9 cellular contexts compared by ENCODE assay signal in the genomic region with DNA sequence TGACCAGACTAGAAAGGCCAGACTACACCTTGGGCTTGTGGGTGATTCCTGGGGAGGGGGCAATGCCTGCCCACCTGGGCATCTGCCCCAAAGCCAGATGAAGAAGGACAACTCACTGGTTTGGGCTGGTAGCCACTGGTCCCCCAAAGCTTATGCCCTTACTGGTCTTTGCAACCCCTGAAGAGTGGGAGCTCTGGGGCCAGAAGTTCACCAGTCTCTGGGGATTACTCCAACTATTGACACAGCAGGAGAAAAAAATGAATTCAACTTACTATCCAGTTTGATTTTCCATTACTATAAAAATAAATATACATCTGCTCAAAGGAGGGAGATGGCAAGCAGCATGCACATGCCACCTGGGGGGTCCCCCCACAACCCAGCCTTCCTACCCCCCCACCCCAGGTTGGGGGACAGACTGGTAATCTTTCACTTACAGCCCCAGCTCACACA. TPM values are rescaled to one million over a fixed set of nuclear protein-coding genes. Genes with fewer than 3 reads are reported as not detected.
A peak's percentile ranks its signal among the peaks of the same experiment; 100 is the strongest.
DNase-seq lines count a peak whose midpoint lies in the region; ATAC-seq, FAIRE-seq and TF ChIP-seq lines count a peak whose summit lies in the region.
"Had no signal": no experiment of that assay in that cellular context is flagged by ENCODE, and none has a peak within 500 bp of the region (broad histone marks: within the 10 kb centered on the region; RNA-seq: fewer than 3 reads in every experiment).

No MANE protein-coding gene starts in this region.

- peaks cover 34% of the 10 kb centered on the region for H3K4me1 ChIP-seq in PC-3 (ENCODE audit: insufficient read depth, low read length)
- H3K4me1 ChIP-seq in endothelial cell of umbilical vein (ENCODE audit: control insufficient read depth, extremely low read depth, insufficient read depth, low read length): peaks cover 23% of the 10 kb centered on the region
- peaks cover 70% of the 10 kb centered on the region for H3K4me1 ChIP-seq in neuron (ENCODE audit: insufficient read depth, low read length)

- ATAC-seq in PC-3 (no peak), HG02885 (IDR thresholded peaks at IDR 0.05; ENCODE audit: poor library complexity, unreplicated experiment) (no peak)

- CTCF ChIA-PET in PC-3 (lab: Charles Lee) (interaction anchor here (0.7 to 1.9 kb wide), 3 partner anchors 45 to 76 kb away, joined by 3 to 11 read pairs (median 3); no protein-coding TSS in a partner anchor), endothelial cell of umbilical vein (lab: Charles Lee) (interaction anchor here (0.9 to 12.3 kb wide), 10 partner anchors 11 to 206 kb away, joined by 3 to 455 read pairs (median 9); no protein-coding TSS in a partner anchor)

- H3K9me3 ChIP-seq in PC-3 (ENCODE audit: low read length) (no peaks in the 10 kb centered on the region), endothelial cell of umbilical vein (replicated peaks; ENCODE audit: control insufficient read depth, insufficient read depth, low read length) (no peaks in the 10 kb centered on the region), neuron (ENCODE audit: low read length) (no peaks in the 10 kb centered on the region)

- TF ChIP-seq POLR2A in endothelial cell of umbilical vein (IDR thresholded peaks at IDR 0.05; ENCODE audit: low read depth, low read length): no peak

- POLR2A ChIA-PET in PC-3 (lab: Charles Lee; ENCODE audit: unreplicated experiment): interaction anchor here (0.5 kb wide), 1 partner anchor 26 kb away, joined by 3 read pairs; no protein-coding TSS in a partner anchor
- POLR2A ChIA-PET in endothelial cell of umbilical vein (lab: Charles Lee): interaction anchor here (0.8 to 2.2 kb wide), 2 partner anchors 44 to 111 kb away, joined by 6 to 15 read pairs; a partner anchor contains a TSS

- intact Hi-C loops in PC-3 (cut with micrococcal nuclease): loop anchor here (10.0 kb wide), 1 partner anchor 297 kb away; no protein-coding TSS in a partner anchor
- intact Hi-C loops in endothelial cell of umbilical vein (cut with micrococcal nuclease): no loop called here

- H3K4me2 ChIP-seq in PC-3 (ENCODE audit: low read length) (peak overlapping the region; percentile 95), endothelial cell of umbilical vein (ENCODE audit: insufficient read depth, low read length) (peak overlapping the region; percentile 66)

- no peaks in the 10 kb centered on the region for H3K36me3 ChIP-seq in PC-3 (ENCODE audit: low read depth, low read length)
- peaks cover 0 to 2% of the 10 kb centered on the region in 2 experiments for H3K36me3 ChIP-seq in endothelial cell of umbilical vein (ENCODE audit: control insufficient read depth in 2 of 2, extremely low read depth in 1 of 2, insufficient read depth in 2 of 2, low read length in 2 of 2)
- no peaks in the 10 kb centered on the region for H3K36me3 ChIP-seq in neuron (ENCODE audit: insufficient read depth, low read length)

- no peak for FAIRE-seq in endothelial cell of umbilical vein (lab: Jason Lieb, UNC)

- H3K9ac ChIP-seq in PC-3 (ENCODE audit: low read length) (peak overlapping the region; percentile 93), endothelial cell of umbilical vein (replicated peaks; ENCODE audit: extremely low read depth, insufficient read depth, low read length) (no peak overlapping the region)

- no peaks in the 10 kb centered on the region for H3K9me1 ChIP-seq in endothelial cell of umbilical vein (replicated peaks; ENCODE audit: control insufficient read depth, extremely low read depth, insufficient read depth, low read length)

- H3K9me2 ChIP-seq in PC-3 (replicated peaks; ENCODE audit: low read length): no peaks in the 10 kb centered on the region

- BruUV-seq in PC-3 (replicated peaks; lab: Mats Ljungman, UMichigan) (no TSS peak), endothelial cell of umbilical vein (replicated peaks; lab: Mats Ljungman, UMichigan) (TSS peak; percentile 19)

- H3K27ac ChIP-seq in C4-2B: peak overlapping the region; percentile 80
- H3K27ac ChIP-seq in PC-3 (ENCODE audit: low read length): peak overlapping the region; percentile 27
- H3K27ac ChIP-seq in endothelial cell of umbilical vein (ENCODE audit: insufficient read depth, low read depth, low read length): no peak overlapping the region

- H3F3A ChIP-seq in PC-3 (ENCODE audit: low read length, unreplicated experiment): no peaks in the 10 kb centered on the region

- H3K27me3 ChIP-seq in PC-3 (ENCODE audit: low read length): no peaks in the 10 kb centered on the region
- no peaks in the 10 kb centered on the region for H3K27me3 ChIP-seq in endothelial cell of umbilical vein (ENCODE audit: control insufficient read depth in 2 of 2, insufficient read depth in 2 of 2, low read length in 2 of 2)
- no peaks in the 10 kb centered on the region for H3K27me3 ChIP-seq in neuron (ENCODE audit: insufficient read depth, low read length)

- dilution Hi-C loops in endothelial cell of umbilical vein (cut with MboI; ENCODE audit: extremely low pct_ligation_motif_present, low sequenced_read_pairs): no loop called here

- H3K79me2 ChIP-seq in PC-3 (ENCODE audit: low read length): peaks cover 73% of the 10 kb centered on the region
- H3K79me2 ChIP-seq in endothelial cell of umbilical vein (ENCODE audit: control insufficient read depth, insufficient read depth, low read length): peaks cover 19% of the 10 kb centered on the region

- DNase-seq in PC-3 (no peak), endothelial cell of umbilical vein (ENCODE audit: low read depth, low spot score) (no peak), NCI-H82 treated with DMSO at 0.1 percent for 48 hours (lab: John Stamatoyannopoulos, UW; ENCODE audit: unreplicated experiment) (no peak), NCI-H2196 (lab: John Stamatoyannopoulos, UW; ENCODE audit: unreplicated experiment) (no peak), ecto neural progenitor cell (ENCODE audit: low spot score) (no peak)
- DNase-seq: activated naive CD4-positive, alpha-beta T cell treated with Interleukin-2 at 50 U/mL for 16 hours had no signal

- peak overlapping the region; percentile 88 for H3K4me3 ChIP-seq in PC-3 (ENCODE audit: low read length)
- H3K4me3 ChIP-seq in endothelial cell of umbilical vein (replicated peaks in 1 of 3; ENCODE audit: insufficient read depth in 1 of 3, low read depth in 1 of 3, low read length in 3 of 3): peak overlapping the region in 2 of 3 experiments; percentile 17 to 97
- H3K4me3 ChIP-seq in neuron (ENCODE audit: low read length): peak overlapping the region; percentile 92

- H4K20me1 ChIP-seq in PC-3 (ENCODE audit: low read length): peaks cover 54% of the 10 kb centered on the region
- no peaks in the 10 kb centered on the region for H4K20me1 ChIP-seq in endothelial cell of umbilical vein (replicated peaks; ENCODE audit: control insufficient read depth, extremely low read depth, insufficient read depth, low read length)

- TF ChIP-seq CTCF in C4-2B (conservative IDR thresholded peaks at IDR 0.05) (no peak), PC-3 (conservative IDR thresholded peaks at IDR 0.05; ENCODE audit: low read depth, low read length) (no peak), endothelial cell of umbilical vein (IDR thresholded peaks at IDR 0.05; ENCODE audit: extremely low read depth in 1 of 2, insufficient read depth in 1 of 2, low read depth in 1 of 2, low read length in 2 of 2) (no peak)

- H2AFZ ChIP-seq in PC-3 (ENCODE audit: low read length) (no peak overlapping the region), endothelial cell of umbilical vein (ENCODE audit: low read depth, low read length) (no peak overlapping the region), neuron (ENCODE audit: low read depth, low read length) (no peak overlapping the region)

TF ChIP-seq in endothelial cell of umbilical vein, 7 proteins besides CTCF, POLR2A, EP300 and RAD21:
- no peak for TF ChIP-seq FOS (IDR thresholded peaks at IDR 0.05; ENCODE audit: borderline replicate concordance, insufficient read depth, low read length)
- TF ChIP-seq GATA2 (IDR thresholded peaks at IDR 0.05; ENCODE audit: insufficient read depth, insufficient read length, low read depth, low read length): no peak
- TF ChIP-seq POLR2AphosphoS5 (IDR thresholded peaks at IDR 0.05; ENCODE audit: insufficient read depth, low read depth, low read length): no peak
- no peak for TF ChIP-seq JUN (IDR thresholded peaks at IDR 0.05; ENCODE audit: borderline replicate concordance, insufficient read depth, insufficient read length, low read depth)
- TF ChIP-seq, protein P1, sequence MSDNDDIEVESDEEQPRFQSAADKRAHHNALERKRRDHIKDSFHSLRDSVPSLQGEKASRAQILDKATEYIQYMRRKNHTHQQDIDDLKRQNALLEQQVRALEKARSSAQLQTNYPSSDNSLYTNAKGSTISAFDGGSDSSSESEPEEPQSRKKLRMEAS (IDR thresholded peaks at IDR 0.05; ENCODE audit: insufficient read depth, insufficient read length): no peak
- no peak for TF ChIP-seq EZH2 (IDR thresholded peaks at IDR 0.05; ENCODE audit: borderline replicate concordance, low read depth, low read length, severe bottlenecking)
- no peak for TF ChIP-seq MYC (IDR thresholded peaks at IDR 0.05; ENCODE audit: low read depth, low read length)

RNA-seq across cellular contexts. Expression of a gene that starts 2.6 kb away (rescaled TPM):
- total RNA-seq in PC-3 (2014; rRNA removed) (15.2 and 20.4 TPM in 2 replicates), endothelial cell of umbilical vein (32.1 and 33.0 TPM in 2 replicates)
- 7.0 and 7.8 TPM in 2 replicates for polyA plus RNA-seq in endothelial cell of umbilical vein
- 5.9 and 7.2 TPM in 2 replicates for polyA plus RNA-seq in endothelial cell of umbilical vein (2011; cell fraction: cytosol; rRNA removed)
- 17.1 and 18.6 TPM in 2 replicates for polyA plus RNA-seq in endothelial cell of umbilical vein (2011; cell fraction: nucleus; rRNA removed)
- polyA plus RNA-seq in endothelial cell of umbilical vein (2012): 10.8 and 13.3 TPM in 2 replicates
- polyA minus RNA-seq in endothelial cell of umbilical vein: 10.8 and 13.8 TPM in 2 replicates
- polyA minus RNA-seq in endothelial cell of umbilical vein (2011; cell fraction: cytosol; rRNA and poly(A)+ RNA removed): 4.2 TPM
- 7.6 and 14.5 TPM in 2 replicates for polyA minus RNA-seq in endothelial cell of umbilical vein (2011; cell fraction: nucleus; rRNA and poly(A)+ RNA removed)

RNA-seq across cellular contexts. Expression of a gene that starts 33.6 kb away (rescaled TPM):
- total RNA-seq in PC-3 (2014; rRNA removed) (not detected in 2 replicates), endothelial cell of umbilical vein (not detected in 2 replicates)
- 0.16 and 0.18 TPM in 2 replicates for polyA plus RNA-seq in endothelial cell of umbilical vein
- 0.07 and 0.08 TPM in 2 replicates for polyA plus RNA-seq in endothelial cell of umbilical vein (2011; cell fraction: cytosol; rRNA removed)
- polyA plus RNA-seq in endothelial cell of umbilical vein (2011; cell fraction: nucleus; rRNA removed): 0.20 and 0.55 TPM in 2 replicates
- not detected in 2 replicates for polyA plus RNA-seq in endothelial cell of umbilical vein (2012)
- 0.13 TPM in 1 of 2 replicates, not detected in the other for polyA minus RNA-seq in endothelial cell of umbilical vein
- polyA minus RNA-seq in endothelial cell of umbilical vein (2011; cell fraction: cytosol; rRNA and poly(A)+ RNA removed): not detected
- polyA minus RNA-seq in endothelial cell of umbilical vein (2011; cell fraction: nucleus; rRNA and poly(A)+ RNA removed): not detected in 2 replicates
